Comparison of ENCODE assay signal across 18 cellular contexts in the genomic region with DNA sequence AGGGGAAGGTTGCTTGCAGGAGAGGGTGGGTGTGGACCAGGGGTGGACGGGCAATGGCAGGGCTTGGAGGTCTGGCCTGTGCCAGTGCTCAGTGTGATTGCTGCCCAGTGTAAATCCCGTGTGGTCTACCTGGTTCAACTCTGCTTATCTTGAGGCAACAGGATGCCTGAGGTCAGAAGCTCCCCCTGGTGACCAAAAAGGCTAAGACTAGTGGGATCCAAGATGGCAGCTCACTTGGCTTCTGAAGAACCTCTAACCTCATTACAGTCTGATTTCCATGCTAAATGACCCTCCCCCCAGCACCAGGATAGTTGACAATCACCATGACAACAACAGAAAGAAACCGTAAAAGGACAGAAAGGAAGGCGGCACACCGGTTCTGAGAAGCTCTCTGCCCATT.
A peak's percentile ranks its signal among the peaks of the same experiment; 100 is the strongest.
DNase-seq lines count a peak whose midpoint lies in the region; ATAC-seq, FAIRE-seq and TF ChIP-seq lines count a peak whose summit lies in the region.
"Had no signal": no experiment of that assay in that cellular context is flagged by ENCODE, and none has a peak within 500 bp of the region (broad histone marks: within the 10 kb centered on the region; RNA-seq: fewer than 3 reads in every experiment).

No MANE protein-coding gene starts in this region.

- H3K4me1 ChIP-seq in H1 (replicated peaks in 1 of 4; ENCODE audit: control insufficient read depth in 3 of 4, insufficient read depth in 4 of 4, low read length in 3 of 4) (peaks cover 0 to 4% (median 0%) of the 10 kb centered on the region in 4 experiments; a peak in 1 of 7 replicates), osteoblast (ENCODE audit: insufficient read depth, low read length) (peaks cover 6% of the 10 kb centered on the region), suprapubic skin (no peaks in the 10 kb centered on the region)
- H3K4me1 ChIP-seq: testis had no signal

- TF ChIP-seq EP300 in H1 (IDR thresholded peaks at IDR 0.05; ENCODE audit: borderline replicate concordance in 1 of 2, low read depth in 2 of 2, low read length in 2 of 2) (no peak), suprapubic skin (IDR thresholded peaks at IDR 0.05) (no peak)

- no peak overlapping the region for H4K8ac ChIP-seq in H1 (ENCODE audit: extremely low read depth, insufficient read depth, low read length)

- H3K4me2 ChIP-seq in H1 (ENCODE audit: insufficient read depth in 1 of 2, low read depth in 2 of 2, low read length in 2 of 2) (no peak overlapping the region), osteoblast (ENCODE audit: insufficient read depth, low read length) (no peak overlapping the region)

- no peak overlapping the region for H3K4ac ChIP-seq in H1 (replicated peaks; ENCODE audit: insufficient read length, low read depth, low read length)

- no peaks in the 10 kb centered on the region for H3K79me2 ChIP-seq in H1 (ENCODE audit: control insufficient read depth in 1 of 2, insufficient read depth in 2 of 2, low read length in 2 of 2)
- no peaks in the 10 kb centered on the region for H3K79me2 ChIP-seq in osteoblast (ENCODE audit: insufficient read depth, low read length)

- H4K5ac ChIP-seq in H1 (ENCODE audit: insufficient read length, low read depth, low read length), result no peak overlapping the region

- H3K23ac ChIP-seq in H1 (ENCODE audit: insufficient read length), result no peak overlapping the region

- no peaks in the 10 kb centered on the region; the same call in 1 of the 2 replicates for H3K79me1 ChIP-seq in H1 (ENCODE audit: low read depth, low read length)

- CTCF ChIA-PET in H1 (lab: Charles Lee; ENCODE audit: partially characterized antibody), result interaction anchor here (0.5 to 2.3 kb wide), 28 partner anchors 10 to 647 kb away, joined by 3 to 15 read pairs (median 4); no protein-coding TSS in a partner anchor

- FAIRE-seq in H1 (lab: Jason Lieb, UNC), result no peak

- H4K91ac ChIP-seq in H1 (replicated peaks; ENCODE audit: insufficient read length, low read length), result no peak overlapping the region

- H3K27ac ChIP-seq in H1 (ENCODE audit: low read depth, low read length) (no peak overlapping the region), osteoblast (ENCODE audit: low read depth, low read length) (no peak overlapping the region), suprapubic skin (no peak overlapping the region), caudate nucleus (ENCODE audit: low read depth, low read length) (no peak overlapping the region)
- H3K27ac ChIP-seq: testis had no signal

- POLR2A ChIA-PET in H1 (lab: Charles Lee; ENCODE audit: partially characterized antibody), result interaction anchor here (1.2 to 1.5 kb wide), 2 partner anchors 304 to 329 kb away, joined by 3 read pairs; no protein-coding TSS in a partner anchor

- H2AK5ac ChIP-seq in H1 (ENCODE audit: low read depth, low read length), result no peak overlapping the region

- peak; percentile 6 for DNase-seq in NCI-H2171 treated with DMSO at 0.1 percent for 48 hours (lab: John Stamatoyannopoulos, UW)
- DNase-seq in NCI-H2171 (lab: John Stamatoyannopoulos, UW), result no peak
- DNase-seq in NAMALWA (ENCODE audit: low spot score), result peak; percentile 26
- peak in 1 of 2 experiments; percentile 53 for DNase-seq in H1 (ENCODE audit: low read depth in 1 of 2, low spot score in 2 of 2)
- peak; percentile 13 for DNase-seq in osteoblast (ENCODE audit: insufficient read length, low spot score, missing footprints)
- DNase-seq in suprapubic skin (ENCODE audit: low spot score in 2 of 2), result no peak
- DNase-seq in caudate nucleus (lab: John Stamatoyannopoulos, UW), result no peak
- DNase-seq: activated naive CD4-positive, alpha-beta T cell treated with anti-CD3 and anti-CD28 coated beads, Interleukin-2, amount 50 U/mL, for 16 hours; COR-L47; effector memory CD4-positive, alpha-beta T cell; foreskin melanocyte; NCI-H510A; right cardiac atrium; stimulated activated CD4-positive, alpha-beta T cell treated with anti-CD3 and anti-CD28 coated beads, Interleukin-2, amount 100 ng/mL, for 24 hours; T-helper 2 cell; testis had no signal

- H2BK12ac ChIP-seq in H1 (ENCODE audit: low read depth, low read length), result no peak overlapping the region

- peak; percentile 27 to 72 (median 53) for TF ChIP-seq CTCF in H1 (IDR thresholded peaks at IDR 0.05; ENCODE audit: control extremely low read depth in 1 of 3, insufficient read depth in 1 of 3, low read depth in 1 of 3, low read length in 3 of 3)
- no peak for TF ChIP-seq CTCF in osteoblast (IDR thresholded peaks at IDR 0.05; ENCODE audit: extremely low read depth, low read depth, low read length)
- no peak for TF ChIP-seq CTCF in suprapubic skin (IDR thresholded peaks at IDR 0.05)

- TF ChIP-seq POLR2A in H1 (IDR thresholded peaks at IDR 0.05; ENCODE audit: control extremely low read depth in 1 of 2, low read depth in 2 of 2, low read length in 2 of 2), result no peak
- TF ChIP-seq POLR2A in suprapubic skin (IDR thresholded peaks at IDR 0.05), result no peak

- no peak overlapping the region for H2BK120ac ChIP-seq in H1 (replicated peaks; ENCODE audit: low read depth, low read length)

- H3K23me2 ChIP-seq in H1 (ENCODE audit: low read depth, low read length), result no peaks in the 10 kb centered on the region; the same call in 1 of the 2 replicates

- no peak overlapping the region for H2AFZ ChIP-seq in H1 (ENCODE audit: low read length)
- H2AFZ ChIP-seq in osteoblast (ENCODE audit: low read length), result no peak overlapping the region

- H3K56ac ChIP-seq in H1 (replicated peaks; ENCODE audit: insufficient read length, low read depth, low read length), result no peak overlapping the region

- no peak overlapping the region for H3K14ac ChIP-seq in H1 (ENCODE audit: insufficient read length)

- H3K4me3 ChIP-seq in H1 (ENCODE audit: extremely low read depth in 1 of 4, insufficient read depth in 2 of 4, low read depth in 3 of 4, low read length in 4 of 4), result no peak overlapping the region
- no peak overlapping the region for H3K4me3 ChIP-seq in osteoblast (ENCODE audit: insufficient read depth, low read length)
- no peak overlapping the region for H3K4me3 ChIP-seq in suprapubic skin
- H3K4me3 ChIP-seq: testis had no signal

- no peak overlapping the region for H3K18ac ChIP-seq in H1 (ENCODE audit: extremely low read depth, low read length)

- no peak for ATAC-seq in HG03045 (IDR thresholded peaks at IDR 0.05; ENCODE audit: unreplicated experiment)
- ATAC-seq: activated CD4-positive, CD25-positive, alpha-beta regulatory T cell treated with anti-CD3 and anti-CD28 coated beads, Interleukin-2, amount 50 U/mL, for 24 hours; right cardiac atrium had no signal

- H4K20me1 ChIP-seq in H1 (replicated peaks in 1 of 2; ENCODE audit: control insufficient read depth in 1 of 2, insufficient read depth in 2 of 2, low read length in 2 of 2) (no peaks in the 10 kb centered on the region), osteoblast (ENCODE audit: insufficient read depth, low read length) (no peaks in the 10 kb centered on the region)

- no peak overlapping the region for H2BK20ac ChIP-seq in H1 (ENCODE audit: low read length)

- TF ChIP-seq RAD21 in H1 (IDR thresholded peaks at IDR 0.05 in 1 of 2, conservative IDR thresholded peaks at IDR 0.05 in 1 of 2; ENCODE audit: low read depth in 2 of 2, low read length in 2 of 2), result peak; percentile 34 to 52

- WGBS in H1 (ENCODE audit: extremely low coverage in 1 of 2, insufficient coverage in 1 of 2, insufficient read length in 1 of 2, insufficient replicate concordance in 2 of 2, low coverage in 1 of 2, low lambda C conversion rate in 2 of 2, missing lambda C conversion rate in 1 of 2), 2 experiments, result 91% methylated on average over 4 of the region's 5 CpGs; no CpG with 5 or more reads in 1 of the 2 experiments
- 75% methylated on average over 5 of the region's 5 CpGs for WGBS in suprapubic skin

- H3K36me3 ChIP-seq in H1 (ENCODE audit: control insufficient read depth in 2 of 4, insufficient read depth in 4 of 4, low read length in 3 of 4), result peaks cover 0 to 15% (median 3%) of the 10 kb centered on the region in 4 experiments; a peak in 5 of 8 replicates
- no peaks in the 10 kb centered on the region for H3K36me3 ChIP-seq in osteoblast (ENCODE audit: insufficient read depth, low read length)
- no peaks in the 10 kb centered on the region for H3K36me3 ChIP-seq in suprapubic skin

- no peak overlapping the region for H2BK15ac ChIP-seq in H1 (ENCODE audit: low read length)

- H3K9me3 ChIP-seq in H1 (ENCODE audit: insufficient read depth in 2 of 2, low read depth in 1 of 2, low read length in 1 of 2) (peaks cover 12 to 15% of the 10 kb centered on the region in 2 experiments), osteoblast (ENCODE audit: low read depth, low read length) (peaks cover 6% of the 10 kb centered on the region), suprapubic skin (peaks cover 12% of the 10 kb centered on the region)
- H3K9me3 ChIP-seq: testis had no signal

- no peaks in the 10 kb centered on the region for H3K27me3 ChIP-seq in H1 (replicated peaks in 1 of 4; ENCODE audit: control insufficient read depth in 3 of 4, extremely low read depth in 1 of 4, insufficient read depth in 3 of 4, low read length in 3 of 4)
- H3K27me3 ChIP-seq in osteoblast (ENCODE audit: insufficient read depth, low read length), result no peaks in the 10 kb centered on the region
- H3K27me3 ChIP-seq in suprapubic skin, result no peaks in the 10 kb centered on the region
- H3K27me3 ChIP-seq: testis had no signal

- no peak overlapping the region for H3K9ac ChIP-seq in H1 (replicated peaks in 1 of 4; ENCODE audit: extremely low read depth in 1 of 4, low read depth in 3 of 4, low read length in 3 of 4)

- no peak overlapping the region for H2BK5ac ChIP-seq in H1 (ENCODE audit: low read depth, low read length)

TF ChIP-seq in H1, 55 proteins besides CTCF, POLR2A, EP300 and RAD21:
- peak; percentile 92 for TF ChIP-seq YY1 (IDR thresholded peaks at IDR 0.05; ENCODE audit: low read depth, low read length)
- no peak for TF ChIP-seq RNF2 (IDR thresholded peaks at IDR 0.05; ENCODE audit: borderline replicate concordance, low read depth, low read length, missing control alignments, poor library complexity, severe bottlenecking)
- no peak for TF ChIP-seq CBX5 (IDR thresholded peaks at IDR 0.05; ENCODE audit: low read depth, low read length)

Comparison
In these comparisons a context has a peak if more than half of its experiments do, and no peak if none do; other contexts are left out.
1. DNase-seq: peak in NCI-H2171 treated with DMSO at 0.1 percent for 48 hours (single experiment), NAMALWA (single experiment) and osteoblast (single experiment); none in NCI-H2171 (single experiment), suprapubic skin (0 of 2) and caudate nucleus (0 of 61).
2. CTCF ChIP-seq: peak in H1 (3 of 3); none in osteoblast (single experiment) and suprapubic skin (0 of 2).